In the genomic region with DNA sequence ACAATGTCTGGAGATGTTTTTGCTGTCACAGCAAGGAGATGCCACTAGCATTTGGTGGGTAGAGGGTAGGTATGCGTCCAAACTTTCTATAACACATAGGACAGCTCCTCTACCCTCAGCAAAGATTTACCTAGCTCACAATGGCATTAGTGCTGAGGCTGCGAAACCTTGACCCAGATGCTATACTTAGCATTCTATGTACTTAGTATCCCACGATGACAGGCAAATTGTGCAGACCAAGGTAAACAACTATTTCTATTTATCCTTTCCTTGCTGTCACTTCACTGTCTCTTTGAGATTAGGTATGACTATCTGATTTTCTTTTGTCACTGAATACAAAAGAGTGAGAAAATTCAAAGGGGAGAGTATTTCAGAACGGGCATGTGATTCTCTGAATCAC, we compare ENCODE assay signal across 24 cellular contexts.
"Had no signal": no experiment of that assay in that cellular context is flagged by ENCODE, and none has a peak within 500 bp of the region (broad histone marks: within the 10 kb centered on the region; RNA-seq: fewer than 3 reads in every experiment).

No MANE protein-coding gene starts in this region.

- H3K9me3 ChIP-seq: MG63 had no signal

- H3K27me3 ChIP-seq: MG63 had no signal

- H3K4me3 ChIP-seq: MG63, SK-N-MC had no signal

- H3K36me3 ChIP-seq: MG63 had no signal

- H3K27ac ChIP-seq: SK-N-MC had no signal

- FAIRE-seq: astrocyte, TTC549 had no signal

- ATAC-seq: activated CD8-positive, alpha-beta memory T cell treated with anti-CD3 and anti-CD28 coated beads, Interleukin-2, amount 10 ng/mL, durations not matched to agents 7 days and 5 days; Right ventricle myocardium inferior; T-cell had no signal

- DNase-seq: activated B cell treated with CpG ODN at 0.5 μM for 24 hours; activated CD4-positive, alpha-beta T cell treated with anti-CD3 and anti-CD28 coated beads for 1 hour; activated CD4-positive, alpha-beta T cell treated with anti-CD3 and anti-CD28 coated beads, Interleukin-2, amount 10 ng/mL, durations not matched to agents 24 days and 14 days; activated CD4-positive, alpha-beta T cell treated with anti-CD3 and anti-CD28 coated beads, Interleukin-2, amount 50 U/mL, for 48 hours; activated CD8-positive, alpha-beta memory T cell treated with anti-CD3 and anti-CD28 coated beads, Interleukin-2, amount 10 ng/mL, durations not matched to agents 7 days and 5 days; activated effector memory CD4-positive, alpha-beta T cell treated with anti-CD3 and anti-CD28 coated beads, Interleukin-2, amount 50 U/mL, for 16 hours; activated naive CD4-positive, alpha-beta T cell treated with Interleukin-2 at 50 U/mL for 16 hours; activated T-cell treated with anti-CD3 and anti-CD28 coated beads, Interleukin-2, amount 50 U/mL, for 24 hours; amygdala; MG63; NCI-H1105; NCI-H1436; NCI-H187; NCI-H2081; NCI-H2171; NCI-H226; NCI-H526; T-cell; T-helper 2 cell; T1000 had no signal
